ENCODE assay signal across 8 cellular contexts in the genomic region with DNA sequence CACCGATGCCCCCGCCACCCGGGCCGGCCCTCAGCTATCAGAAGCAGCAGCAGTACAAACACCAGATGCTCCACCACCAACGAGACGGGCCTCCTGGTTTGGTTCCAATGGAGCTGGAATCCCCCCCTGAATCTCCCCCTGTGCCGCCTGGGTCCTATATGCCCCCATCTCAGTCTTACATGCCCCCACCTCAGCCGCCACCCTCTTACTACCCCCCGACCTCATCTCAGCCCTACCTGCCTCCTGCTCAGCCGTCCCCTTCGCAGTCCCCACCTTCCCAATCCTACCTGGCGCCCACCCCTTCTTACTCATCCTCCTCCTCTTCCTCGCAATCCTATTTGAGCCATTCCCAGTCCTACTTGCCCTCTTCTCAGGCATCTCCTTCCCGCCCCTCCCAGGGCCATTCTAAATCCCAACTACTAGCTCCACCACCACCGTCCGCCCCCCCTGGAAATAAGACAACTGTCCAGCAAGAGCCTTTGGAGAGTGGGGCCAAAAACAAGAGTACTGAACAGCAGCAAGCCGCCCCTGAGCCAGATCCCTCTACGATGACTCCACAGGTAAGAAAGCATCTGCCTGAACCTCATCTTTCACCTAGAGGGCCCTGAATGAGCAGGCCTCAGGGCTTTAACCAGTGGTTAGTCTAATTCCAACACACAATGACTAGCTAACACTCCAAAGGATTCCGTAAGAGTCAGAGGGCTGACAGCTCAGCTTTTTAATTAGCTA. TPM values are rescaled to one million over a fixed set of nuclear protein-coding genes. Genes with fewer than 3 reads are reported as not detected.
DNase-seq lines count a peak whose midpoint lies in the region; ATAC-seq, FAIRE-seq and TF ChIP-seq lines count a peak whose summit lies in the region.

No MANE protein-coding gene starts in this region.

- ATAC-seq in GM12878 (peak; percentile 3; the same call in 2 of the 3 replicates), GM19452 (IDR thresholded peaks at IDR 0.05; ENCODE audit: unreplicated experiment) (no peak), GM21360 (IDR thresholded peaks at IDR 0.05; ENCODE audit: unreplicated experiment) (no peak)

- no peak for TF ChIP-seq CTCF in OCI-LY1 (IDR thresholded peaks at IDR 0.05; ENCODE audit: low read length)
- TF ChIP-seq CTCF in GM12878 (IDR thresholded peaks at IDR 0.05 in 2 of 3, conservative IDR thresholded peaks at IDR 0.05 in 1 of 3; ENCODE audit: control insufficient read depth in 2 of 3, extremely low read depth in 1 of 3, insufficient read depth in 1 of 3, low read depth in 3 of 3, low read length in 3 of 3), result no peak
- TF ChIP-seq CTCF in keratinocyte (optimal IDR thresholded peaks at IDR 0.05 in 1 of 3, IDR thresholded peaks at IDR 0.05 in 1 of 3, conservative IDR thresholded peaks at IDR 0.05 in 1 of 3; ENCODE audit: extremely low read depth in 1 of 3, insufficient read depth in 2 of 3, low read length in 3 of 3), result no peak

- H3K9me1 ChIP-seq in keratinocyte (ENCODE audit: control insufficient read depth, extremely low read depth, insufficient read depth, low read length), result no peaks in the 10 kb centered on the region

- no peak for TF ChIP-seq POLR2A in GM12878 (IDR thresholded peaks at IDR 0.05; ENCODE audit: low read depth, low read length)

- H3K4me3 ChIP-seq in GM08714 (ENCODE audit: low read length), result peak overlapping the region; percentile 70
- H3K4me3 ChIP-seq in OCI-LY1 (ENCODE audit: low read depth, low read length, poor library complexity, severe bottlenecking), result peak overlapping the region; percentile 70
- H3K4me3 ChIP-seq in GM12878, result peak overlapping the region; percentile 94
- H3K4me3 ChIP-seq in keratinocyte (ENCODE audit: control insufficient read depth in 2 of 3, extremely low read depth in 1 of 3, insufficient read depth in 2 of 3, low read depth in 1 of 3, low read length in 3 of 3), result peak overlapping the region; percentile 73 to 95 (median 79)

- SMC1A ChIA-PET in GM12878 (lab: Charles Lee; ENCODE audit: uncharacterized antibody, unreplicated experiment), result interaction anchor here (1.2 kb wide), 1 partner anchor 76 kb away, joined by 3 read pairs; no protein-coding TSS in a partner anchor

- POLR2A ChIA-PET in GM12878 (lab: Charles Lee), result interaction anchor here (0.6 to 1.5 kb wide), 7 partner anchors 11 to 357 kb away, joined by 3 to 6 read pairs (median 3); no protein-coding TSS in a partner anchor

- no peak for DNase-seq in GM12878 (ENCODE audit: low read depth, low spot score)
- DNase-seq in keratinocyte (ENCODE audit: low read depth, low spot score), result no peak
- peak; percentile 10 to 30 for DNase-seq in stimulated activated CD4-positive, alpha-beta T cell treated with anti-CD3 and anti-CD28 coated beads, Interleukin-2, amount 100 ng/mL, for 24 hours
- no peak for DNase-seq in GF-D8 (lab: John Stamatoyannopoulos, UW)

- H3K9me3 ChIP-seq in OCI-LY1 (ENCODE audit: low read length), result no peaks in the 10 kb centered on the region
- no peaks in the 10 kb centered on the region for H3K9me3 ChIP-seq in GM12878 (replicated peaks; ENCODE audit: control insufficient read depth, insufficient read depth, low read length)
- no peaks in the 10 kb centered on the region for H3K9me3 ChIP-seq in keratinocyte (ENCODE audit: control insufficient read depth, low read depth, low read length)

- H3K4me2 ChIP-seq in OCI-LY1 (ENCODE audit: low read length) (peak overlapping the region; percentile 79), GM12878 (ENCODE audit: control insufficient read depth, insufficient read depth) (peak overlapping the region; percentile 93), keratinocyte (ENCODE audit: control insufficient read depth, extremely low read depth, insufficient read depth, low read depth, low read length) (peak overlapping the region; percentile 80)

- FAIRE-seq in GM12878 (lab: Jason Lieb, UNC) (no peak), keratinocyte (lab: Jason Lieb, UNC) (no peak)

- RAD21 ChIA-PET in GM12878 (lab: Charles Lee; ENCODE audit: unreplicated experiment), result interaction anchor here (1.4 to 1.5 kb wide), 2 partner anchors 72 to 155 kb away, joined by 3 to 6 read pairs; no protein-coding TSS in a partner anchor

- no peaks in the 10 kb centered on the region for H3F3A ChIP-seq in OCI-LY1 (ENCODE audit: insufficient read depth, low read length)

- peaks cover 31% of the 10 kb centered on the region for H3K36me3 ChIP-seq in OCI-LY1 (ENCODE audit: insufficient read depth, low read length)
- 0 out of 4 replicates have a peak, but pooled peaks cover 0 to 3% of the 10 kb centered on the region in 2 experiments for H3K36me3 ChIP-seq in GM12878 (ENCODE audit: control insufficient read depth in 2 of 2, insufficient read depth in 2 of 2, low read length in 1 of 2)
- peaks cover 0 to 2% of the 10 kb centered on the region in 2 experiments for H3K36me3 ChIP-seq in keratinocyte (ENCODE audit: control insufficient read depth in 2 of 2, extremely low read depth in 1 of 2, insufficient read depth in 2 of 2, low read length in 2 of 2)

- under 1% methylated on average over 19 of the region's 19 CpGs for WGBS in GM12878 (ENCODE audit: insufficient coverage, insufficient replicate concordance, low lambda C conversion rate, missing lambda C conversion rate)

- H3K4me1 ChIP-seq in OCI-LY1 (ENCODE audit: insufficient read depth, low read length, severe bottlenecking) (peaks cover 50% of the 10 kb centered on the region), GM12878 (ENCODE audit: control insufficient read depth, insufficient read depth, low read length) (no peaks in the 10 kb centered on the region), keratinocyte (ENCODE audit: control insufficient read depth, extremely low read depth, insufficient read depth, low read length) (peaks cover 10% of the 10 kb centered on the region)

- dilution Hi-C loops in keratinocyte (cut with MboI; ENCODE audit: extremely low pct_ligation_motif_present, low sequenced_read_pairs), result no loop called here

- H4K20me1 ChIP-seq in OCI-LY1 (ENCODE audit: insufficient read depth, low read length), result no peaks in the 10 kb centered on the region
- H4K20me1 ChIP-seq in GM12878 (ENCODE audit: control insufficient read depth, insufficient read depth), result no peaks in the 10 kb centered on the region
- H4K20me1 ChIP-seq in keratinocyte (ENCODE audit: control insufficient read depth, extremely low read depth, insufficient read depth, low read length), result no peaks in the 10 kb centered on the region

- H3K79me2 ChIP-seq in OCI-LY1 (ENCODE audit: insufficient read depth, low read length), result peaks cover 52% of the 10 kb centered on the region
- H3K79me2 ChIP-seq in GM12878 (ENCODE audit: control insufficient read depth, insufficient read depth, low read length), result peaks cover 56% of the 10 kb centered on the region
- peaks cover 53% of the 10 kb centered on the region for H3K79me2 ChIP-seq in keratinocyte (ENCODE audit: control insufficient read depth, insufficient read depth, low read length)

- H3K27ac ChIP-seq in OCI-LY1 (ENCODE audit: low read depth, low read length, poor library complexity, severe bottlenecking) (peak overlapping the region; percentile 58), GM12878 (ENCODE audit: control insufficient read depth, insufficient read depth) (peak overlapping the region; percentile 76), keratinocyte (ENCODE audit: control insufficient read depth, insufficient read depth, low read length) (peak overlapping the region; percentile 83)

- no peak for TF ChIP-seq RAD21 in GM12878 (IDR thresholded peaks at IDR 0.05; ENCODE audit: insufficient read depth, low read depth, low read length)

- peak overlapping the region; percentile 82 for H3K9ac ChIP-seq in OCI-LY1 (ENCODE audit: low read length)
- H3K9ac ChIP-seq in GM12878 (ENCODE audit: control insufficient read depth, insufficient read depth, low read length), result peak overlapping the region; percentile 78
- H3K9ac ChIP-seq in keratinocyte (ENCODE audit: control insufficient read depth, extremely low read depth, insufficient read depth, low read length), result peak overlapping the region; percentile 90

- in situ Hi-C loops in GM12878 (cut with MboI), result no loop called here

- BruUV-seq in GM12878 (replicated peaks; lab: Mats Ljungman, UMichigan), result no TSS peak

- H3K27me3 ChIP-seq in OCI-LY1 (ENCODE audit: insufficient read depth, low read length) (no peaks in the 10 kb centered on the region), GM12878 (replicated peaks in 1 of 2; ENCODE audit: control insufficient read depth in 2 of 2, insufficient read depth in 2 of 2, low read length in 1 of 2) (no peaks in the 10 kb centered on the region), keratinocyte (ENCODE audit: control insufficient read depth, extremely low read depth, insufficient read depth, low read length) (no peaks in the 10 kb centered on the region)

- TF ChIP-seq EP300 in GM12878 (IDR thresholded peaks at IDR 0.05; ENCODE audit: borderline replicate concordance in 1 of 2, control insufficient read depth in 1 of 2, low read depth in 2 of 2, low read length in 2 of 2), result no peak

- H2AFZ ChIP-seq in OCI-LY1 (ENCODE audit: low read length), result no peak overlapping the region
- no peak overlapping the region for H2AFZ ChIP-seq in GM12878 (ENCODE audit: control insufficient read depth, low read depth, low read length)
- no peak overlapping the region for H2AFZ ChIP-seq in keratinocyte (ENCODE audit: control insufficient read depth, low read length)

- intact Hi-C loops in GM12878 (cut with micrococcal nuclease; ENCODE audit: unreplicated experiment), result loop anchor here (2.0 to 5.0 kb wide), 2 partner anchors 52 to 117 kb away; a partner anchor contains a TSS

- CTCF ChIA-PET in GM12878 (lab: Yijun Ruan, JAX), result interaction anchor here (0.9 to 3.2 kb wide), 10 partner anchors 12 to 155 kb away, joined by 3 to 11 read pairs (median 4); no protein-coding TSS in a partner anchor

- H3K9me2 ChIP-seq in OCI-LY1 (ENCODE audit: low read depth, low read length), result no peaks in the 10 kb centered on the region

RNA-seq across cellular contexts. Expression of a gene that starts 0.9 kb away (rescaled TPM):
- 427 and 431 TPM in 2 replicates for total RNA-seq in GM12878 (2013; cell fraction: nucleolus; rRNA removed)
- total RNA-seq in GM12878 (2014; rRNA removed), result 18.8 and 22.2 TPM in 2 replicates
- 23.0 and 26.0 TPM in 2 replicates for total RNA-seq in GM12878 (2014; rRNA removed; fragmentation: Illumina TruSeq; extraction: Trizol)
- total RNA-seq in GM12878 (2021), result 45.1 and 47.0 TPM in 2 replicates
- 24.1 TPM for polyA plus RNA-seq in GM12878 (2011; ENCODE audit: low read depth)
- 14.2 and 17.9 TPM in 2 replicates for polyA plus RNA-seq in GM12878 (2011; rRNA removed)
- 5.5 and 9.5 TPM in 2 replicates for polyA plus RNA-seq in GM12878 (2011; cell fraction: cytosol; rRNA removed)
- polyA plus RNA-seq in GM12878 (2011; cell fraction: nucleus; rRNA removed), result 43.3 and 54.0 TPM in 2 replicates
- 26.9 and 30.8 TPM in 2 replicates for polyA plus RNA-seq in GM12878 (2012)
- polyA plus RNA-seq in GM12878 (2014; fragmentation: Illumina TruSeq; extraction: Trizol), result 48.2 and 51.6 TPM in 2 replicates
- polyA plus RNA-seq in GM12878 (2014; fragmentation: Nextera tagmentation; extraction: Ambion mirVana), result 10 to 100 TPM; 11.1 to 15.1 TPM
- polyA plus RNA-seq in GM12878 (2014; rRNA removed), result 16.2 and 17.9 TPM in 2 replicates
- 10 to 100 TPM; 17.7 to 18.4 TPM for polyA plus RNA-seq in GM12878 (2016; fragmentation: Nextera tagmentation; extraction: Ambion mirVana)
- 25.0 and 26.7 TPM in 2 replicates for polyA minus RNA-seq in GM12878 (2011; rRNA and poly(A)+ RNA removed)
- polyA minus RNA-seq in GM12878 (2011; cell fraction: cytosol; rRNA and poly(A)+ RNA removed), result 10.7 and 12.3 TPM in 2 replicates
- polyA minus RNA-seq in GM12878 (2011; cell fraction: nucleus; rRNA and poly(A)+ RNA removed), result 41.1 and 68.7 TPM in 2 replicates
- 5.9 to 13.8 TPM (median 10.0 TPM) in 3 replicates for polyA plus RNA-seq in keratinocyte
- polyA plus RNA-seq in keratinocyte (2011; ENCODE audit: low read depth), result 42.5 TPM
- 10.5 and 11.8 TPM in 2 replicates for polyA plus RNA-seq in keratinocyte (2011; cell fraction: cytosol; rRNA removed)
- 40.2 and 46.6 TPM in 2 replicates for polyA plus RNA-seq in keratinocyte (2011; cell fraction: nucleus; rRNA removed)
- 21.1 and 30.9 TPM in 2 replicates for polyA plus RNA-seq in keratinocyte (2012; ENCODE audit: low replicate concordance)
- 15.6 to 35.0 TPM (median 30.1 TPM) in 3 replicates for polyA minus RNA-seq in keratinocyte
- 5.8 TPM for polyA minus RNA-seq in keratinocyte (2011; cell fraction: cytosol; rRNA and poly(A)+ RNA removed)
- polyA minus RNA-seq in keratinocyte (2011; cell fraction: nucleus; rRNA and poly(A)+ RNA removed), result 33.0 and 84.2 TPM in 2 replicates

RNA-seq across cellular contexts. Expression of a gene that starts 51.0 kb away (rescaled TPM):
- 39.2 and 40.0 TPM in 2 replicates for total RNA-seq in GM12878 (2013; cell fraction: nucleolus; rRNA removed)
- total RNA-seq in GM12878 (2014; rRNA removed) (14.5 and 17.7 TPM in 2 replicates), GM12878 (2014; rRNA removed; fragmentation: Illumina TruSeq; extraction: Trizol) (43.1 and 43.9 TPM in 2 replicates), GM12878 (2021) (37.1 and 39.8 TPM in 2 replicates)
- 22.7 TPM for polyA plus RNA-seq in GM12878 (2011; ENCODE audit: low read depth)
- polyA plus RNA-seq in GM12878 (2011; rRNA removed) (55.5 and 78.4 TPM in 2 replicates), GM12878 (2014; fragmentation: Illumina TruSeq; extraction: Trizol) (88.7 and 136 TPM in 2 replicates), GM12878 (2014; fragmentation: Nextera tagmentation; extraction: Ambion mirVana) (1 to 10 TPM; 6.2 to 9.7 TPM), GM12878 (2014; rRNA removed) (33.8 and 35.2 TPM in 2 replicates), GM12878 (2016; fragmentation: Nextera tagmentation; extraction: Ambion mirVana) (10 to 100 TPM; 21.0 to 23.2 TPM), keratinocyte (49.0 to 86.8 TPM (median 53.5 TPM) in 3 replicates)
- polyA plus RNA-seq in GM12878 (2011; cell fraction: cytosol; rRNA removed), result 21.8 and 41.5 TPM in 2 replicates
- polyA plus RNA-seq in GM12878 (2011; cell fraction: nucleus; rRNA removed), result 17.6 and 18.2 TPM in 2 replicates
- polyA plus RNA-seq in GM12878 (2012), result 25.4 and 28.4 TPM in 2 replicates
- polyA minus RNA-seq in GM12878 (2011; rRNA and poly(A)+ RNA removed), result 38.7 and 80.0 TPM in 2 replicates
- 13.9 and 26.2 TPM in 2 replicates for polyA minus RNA-seq in GM12878 (2011; cell fraction: cytosol; rRNA and poly(A)+ RNA removed)
- 10.0 and 13.0 TPM in 2 replicates for polyA minus RNA-seq in GM12878 (2011; cell fraction: nucleus; rRNA and poly(A)+ RNA removed)
- polyA plus RNA-seq in keratinocyte (2011; ENCODE audit: low read depth), result 35.4 TPM
- polyA plus RNA-seq in keratinocyte (2011; cell fraction: cytosol; rRNA removed), result 58.7 and 112 TPM in 2 replicates
- 49.0 and 63.8 TPM in 2 replicates for polyA plus RNA-seq in keratinocyte (2011; cell fraction: nucleus; rRNA removed)
- polyA plus RNA-seq in keratinocyte (2012; ENCODE audit: low replicate concordance), result 49.5 and 51.8 TPM in 2 replicates
- polyA minus RNA-seq in keratinocyte, result 16.6 to 90.7 TPM (median 50.3 TPM) in 3 replicates
- 18.8 TPM for polyA minus RNA-seq in keratinocyte (2011; cell fraction: cytosol; rRNA and poly(A)+ RNA removed)
- polyA minus RNA-seq in keratinocyte (2011; cell fraction: nucleus; rRNA and poly(A)+ RNA removed), result 7.9 and 31.7 TPM in 2 replicates

RNA-seq across cellular contexts. Expression of a gene that starts 51.1 kb away (rescaled TPM):
- 51.7 and 53.2 TPM in 2 replicates for total RNA-seq in GM12878 (2013; cell fraction: nucleolus; rRNA removed)
- 32.3 and 33.8 TPM in 2 replicates for total RNA-seq in GM12878 (2014; rRNA removed)
- 20.1 and 22.5 TPM in 2 replicates for total RNA-seq in GM12878 (2014; rRNA removed; fragmentation: Illumina TruSeq; extraction: Trizol)
- total RNA-seq in GM12878 (2021), result 33.5 and 38.7 TPM in 2 replicates
- polyA plus RNA-seq in GM12878 (2011; ENCODE audit: low read depth), result 11.8 TPM
- 29.3 and 40.4 TPM in 2 replicates for polyA plus RNA-seq in GM12878 (2011; rRNA removed)
- polyA plus RNA-seq in GM12878 (2011; cell fraction: cytosol; rRNA removed), result 57.5 and 59.5 TPM in 2 replicates
- polyA plus RNA-seq in GM12878 (2011; cell fraction: nucleus; rRNA removed), result 75.3 and 97.8 TPM in 2 replicates
- 11.7 and 16.6 TPM in 2 replicates for polyA plus RNA-seq in GM12878 (2012)
- 30.1 and 35.7 TPM in 2 replicates for polyA plus RNA-seq in GM12878 (2014; fragmentation: Illumina TruSeq; extraction: Trizol)
- 1 to 10 TPM; 6.2 to 7.3 TPM for polyA plus RNA-seq in GM12878 (2014; fragmentation: Nextera tagmentation; extraction: Ambion mirVana)
- polyA plus RNA-seq in GM12878 (2014; rRNA removed), result 24.2 and 27.3 TPM in 2 replicates
- polyA plus RNA-seq in GM12878 (2016; fragmentation: Nextera tagmentation; extraction: Ambion mirVana), result 10 to 100 TPM; 14.8 to 19.7 TPM
- 94.4 and 101 TPM in 2 replicates for polyA minus RNA-seq in GM12878 (2011; rRNA and poly(A)+ RNA removed)
- polyA minus RNA-seq in GM12878 (2011; cell fraction: cytosol; rRNA and poly(A)+ RNA removed), result 11.2 and 22.1 TPM in 2 replicates
- 42.1 and 69.8 TPM in 2 replicates for polyA minus RNA-seq in GM12878 (2011; cell fraction: nucleus; rRNA and poly(A)+ RNA removed)
- polyA plus RNA-seq in keratinocyte, result 31.2 to 40.6 TPM (median 36.7 TPM) in 3 replicates
- polyA plus RNA-seq in keratinocyte (2011; ENCODE audit: low read depth), result 10.7 TPM
- 24.1 and 34.0 TPM in 2 replicates for polyA plus RNA-seq in keratinocyte (2011; cell fraction: cytosol; rRNA removed)
- polyA plus RNA-seq in keratinocyte (2011; cell fraction: nucleus; rRNA removed), result 63.3 and 63.7 TPM in 2 replicates
- polyA plus RNA-seq in keratinocyte (2012; ENCODE audit: low replicate concordance), result 13.2 and 23.4 TPM in 2 replicates
- 111 to 164 TPM (median 118 TPM) in 3 replicates for polyA minus RNA-seq in keratinocyte
- 65.2 TPM for polyA minus RNA-seq in keratinocyte (2011; cell fraction: cytosol; rRNA and poly(A)+ RNA removed)
- polyA minus RNA-seq in keratinocyte (2011; cell fraction: nucleus; rRNA and poly(A)+ RNA removed), result 90.4 and 112 TPM in 2 replicates

Comparison
In these comparisons a context has a peak if more than half of its experiments do, and no peak if none do; other contexts are left out.
1. DNase-seq: peak in stimulated activated CD4-positive, alpha-beta T cell treated with anti-CD3 and anti-CD28 coated beads, Interleukin-2, amount 100 ng/mL, for 24 hours (2 of 2); none in GM12878 (single experiment), keratinocyte (single experiment) and GF-D8 (single experiment).
2. Peak in every context shown above with its lines, with median percentiles within 50 percentile points of each other: H3K4me3 ChIP-seq, H3K27ac ChIP-seq, H3K4me2 ChIP-seq and H3K9ac ChIP-seq.